ENCODE assay signal across 1 cellular context in genomic region chr17:17783825-17784598, GRCh38.
TF ChIP-seq lines count a peak whose summit lies in the region.

No MANE protein-coding gene starts in this region.

TF ChIP-seq in GM12878, 131 proteins besides CTCF, POLR2A, EP300 and RAD21 (continued from another document and continues in another):
- TF ChIP-seq, protein P1, sequence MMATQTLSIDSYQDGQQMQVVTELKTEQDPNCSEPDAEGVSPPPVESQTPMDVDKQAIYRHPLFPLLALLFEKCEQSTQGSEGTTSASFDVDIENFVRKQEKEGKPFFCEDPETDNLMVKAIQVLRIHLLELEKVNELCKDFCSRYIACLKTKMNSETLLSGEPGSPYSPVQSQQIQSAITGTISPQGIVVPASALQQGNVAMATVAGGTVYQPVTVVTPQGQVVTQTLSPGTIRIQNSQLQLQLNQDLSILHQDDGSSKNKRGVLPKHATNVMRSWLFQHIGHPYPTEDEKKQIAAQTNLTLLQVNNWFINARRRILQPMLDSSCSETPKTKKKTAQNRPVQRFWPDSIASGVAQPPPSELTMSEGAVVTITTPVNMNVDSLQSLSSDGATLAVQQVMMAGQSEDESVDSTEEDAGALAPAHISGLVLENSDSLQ (IDR thresholded peaks at IDR 0.05): peak; percentile 64
- TF ChIP-seq ZNF217 (IDR thresholded peaks at IDR 0.05) (no peak), ZNF274 (IDR thresholded peaks at IDR 0.05; ENCODE audit: insufficient read depth, insufficient read length) (no peak), STAT3 (IDR thresholded peaks at IDR 0.05; ENCODE audit: low read depth, low read length) (no peak), MXI1 (IDR thresholded peaks at IDR 0.05; ENCODE audit: low read depth, low read length) (no peak), FOXK2 (IDR thresholded peaks at IDR 0.05) (no peak), HSF1 (IDR thresholded peaks at IDR 0.05; ENCODE audit: low read depth, low read length) (no peak), RB1 (IDR thresholded peaks at IDR 0.05; ENCODE audit: borderline replicate concordance) (no peak), ATF2 (IDR thresholded peaks at IDR 0.05; ENCODE audit: low read length) (no peak), RELB (IDR thresholded peaks at IDR 0.05; ENCODE audit: low read depth) (no peak), HDAC6 (IDR thresholded peaks at IDR 0.05; ENCODE audit: unreplicated experiment) (peak; percentile 23), ZBTB33 (IDR thresholded peaks at IDR 0.05) (no peak), ZBTB11 (CRISPR knock-in tag; IDR thresholded peaks at IDR 0.05) (no peak), MAX (IDR thresholded peaks at IDR 0.05; ENCODE audit: low read depth, low read length) (no peak), HDGF (IDR thresholded peaks at IDR 0.05) (peak; percentile 46; the same call in 1 of the 2 replicates), MTA3 (IDR thresholded peaks at IDR 0.05; ENCODE audit: borderline replicate concordance, low read length) (no peak), YY1 (IDR thresholded peaks at IDR 0.05; ENCODE audit: low read depth, low read length) (no peak), JUNB (IDR thresholded peaks at IDR 0.05) (no peak), MTA2 (IDR thresholded peaks at IDR 0.05; ENCODE audit: low read depth) (peak; percentile 62), MEF2A (IDR thresholded peaks at IDR 0.05; ENCODE audit: insufficient read depth, low read depth, low read length) (no peak), TCF12 (IDR thresholded peaks at IDR 0.05; ENCODE audit: low read depth, low read length) (0 out of 2 replicates have a peak, but pooled peaks have one; percentile 28), POLR2AphosphoS2 (IDR thresholded peaks at IDR 0.05; ENCODE audit: low read depth, low read length) (no peak), NR2C1 (IDR thresholded peaks at IDR 0.05) (no peak), SMAD5 (IDR thresholded peaks at IDR 0.05; ENCODE audit: low read depth) (no peak), ATF3 (IDR thresholded peaks at IDR 0.05; ENCODE audit: borderline replicate concordance, extremely low read depth, low read depth, low read length) (no peak), NFYA (IDR thresholded peaks at IDR 0.05; ENCODE audit: borderline replicate concordance, low read depth, low read length) (no peak), SPI1 (IDR thresholded peaks at IDR 0.05; ENCODE audit: borderline replicate concordance, insufficient read depth, low read depth, low read length) (no peak), EZH2 (IDR thresholded peaks at IDR 0.05; ENCODE audit: borderline replicate concordance, control insufficient read depth, low read depth, low read length) (no peak), CBFB (IDR thresholded peaks at IDR 0.05; ENCODE audit: low read depth) (peak; percentile 28; the same call in 1 of the 2 replicates), STAT1 (conservative IDR thresholded peaks at IDR 0.05) (no peak), ZNF207 (IDR thresholded peaks at IDR 0.05; ENCODE audit: borderline replicate concordance) (no peak), BHLHE40 (IDR thresholded peaks at IDR 0.05; ENCODE audit: borderline replicate concordance in 1 of 2, low read depth in 2 of 2, low read length in 1 of 2) (0 out of 4 replicates have a peak, but pooled peaks of 1 of the 2 experiments have one; percentile 25)
- TF ChIP-seq, protein P2, sequence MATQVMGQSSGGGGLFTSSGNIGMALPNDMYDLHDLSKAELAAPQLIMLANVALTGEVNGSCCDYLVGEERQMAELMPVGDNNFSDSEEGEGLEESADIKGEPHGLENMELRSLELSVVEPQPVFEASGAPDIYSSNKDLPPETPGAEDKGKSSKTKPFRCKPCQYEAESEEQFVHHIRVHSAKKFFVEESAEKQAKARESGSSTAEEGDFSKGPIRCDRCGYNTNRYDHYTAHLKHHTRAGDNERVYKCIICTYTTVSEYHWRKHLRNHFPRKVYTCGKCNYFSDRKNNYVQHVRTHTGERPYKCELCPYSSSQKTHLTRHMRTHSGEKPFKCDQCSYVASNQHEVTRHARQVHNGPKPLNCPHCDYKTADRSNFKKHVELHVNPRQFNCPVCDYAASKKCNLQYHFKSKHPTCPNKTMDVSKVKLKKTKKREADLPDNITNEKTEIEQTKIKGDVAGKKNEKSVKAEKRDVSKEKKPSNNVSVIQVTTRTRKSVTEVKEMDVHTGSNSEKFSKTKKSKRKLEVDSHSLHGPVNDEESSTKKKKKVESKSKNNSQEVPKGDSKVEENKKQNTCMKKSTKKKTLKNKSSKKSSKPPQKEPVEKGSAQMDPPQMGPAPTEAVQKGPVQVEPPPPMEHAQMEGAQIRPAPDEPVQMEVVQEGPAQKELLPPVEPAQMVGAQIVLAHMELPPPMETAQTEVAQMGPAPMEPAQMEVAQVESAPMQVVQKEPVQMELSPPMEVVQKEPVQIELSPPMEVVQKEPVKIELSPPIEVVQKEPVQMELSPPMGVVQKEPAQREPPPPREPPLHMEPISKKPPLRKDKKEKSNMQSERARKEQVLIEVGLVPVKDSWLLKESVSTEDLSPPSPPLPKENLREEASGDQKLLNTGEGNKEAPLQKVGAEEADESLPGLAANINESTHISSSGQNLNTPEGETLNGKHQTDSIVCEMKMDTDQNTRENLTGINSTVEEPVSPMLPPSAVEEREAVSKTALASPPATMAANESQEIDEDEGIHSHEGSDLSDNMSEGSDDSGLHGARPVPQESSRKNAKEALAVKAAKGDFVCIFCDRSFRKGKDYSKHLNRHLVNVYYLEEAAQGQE (IDR thresholded peaks at IDR 0.05; ENCODE audit: low read depth, low read length): no peak
- TF ChIP-seq, protein P3, sequence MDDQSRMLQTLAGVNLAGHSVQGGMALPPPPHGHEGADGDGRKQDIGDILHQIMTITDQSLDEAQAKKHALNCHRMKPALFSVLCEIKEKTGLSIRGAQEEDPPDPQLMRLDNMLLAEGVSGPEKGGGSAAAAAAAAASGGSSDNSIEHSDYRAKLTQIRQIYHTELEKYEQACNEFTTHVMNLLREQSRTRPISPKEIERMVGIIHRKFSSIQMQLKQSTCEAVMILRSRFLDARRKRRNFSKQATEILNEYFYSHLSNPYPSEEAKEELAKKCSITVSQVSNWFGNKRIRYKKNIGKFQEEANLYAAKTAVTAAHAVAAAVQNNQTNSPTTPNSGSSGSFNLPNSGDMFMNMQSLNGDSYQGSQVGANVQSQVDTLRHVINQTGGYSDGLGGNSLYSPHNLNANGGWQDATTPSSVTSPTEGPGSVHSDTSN (IDR thresholded peaks at IDR 0.05; ENCODE audit: insufficient replicate concordance, low read depth, low read length): no peak
- TF ChIP-seq, protein P4, sequence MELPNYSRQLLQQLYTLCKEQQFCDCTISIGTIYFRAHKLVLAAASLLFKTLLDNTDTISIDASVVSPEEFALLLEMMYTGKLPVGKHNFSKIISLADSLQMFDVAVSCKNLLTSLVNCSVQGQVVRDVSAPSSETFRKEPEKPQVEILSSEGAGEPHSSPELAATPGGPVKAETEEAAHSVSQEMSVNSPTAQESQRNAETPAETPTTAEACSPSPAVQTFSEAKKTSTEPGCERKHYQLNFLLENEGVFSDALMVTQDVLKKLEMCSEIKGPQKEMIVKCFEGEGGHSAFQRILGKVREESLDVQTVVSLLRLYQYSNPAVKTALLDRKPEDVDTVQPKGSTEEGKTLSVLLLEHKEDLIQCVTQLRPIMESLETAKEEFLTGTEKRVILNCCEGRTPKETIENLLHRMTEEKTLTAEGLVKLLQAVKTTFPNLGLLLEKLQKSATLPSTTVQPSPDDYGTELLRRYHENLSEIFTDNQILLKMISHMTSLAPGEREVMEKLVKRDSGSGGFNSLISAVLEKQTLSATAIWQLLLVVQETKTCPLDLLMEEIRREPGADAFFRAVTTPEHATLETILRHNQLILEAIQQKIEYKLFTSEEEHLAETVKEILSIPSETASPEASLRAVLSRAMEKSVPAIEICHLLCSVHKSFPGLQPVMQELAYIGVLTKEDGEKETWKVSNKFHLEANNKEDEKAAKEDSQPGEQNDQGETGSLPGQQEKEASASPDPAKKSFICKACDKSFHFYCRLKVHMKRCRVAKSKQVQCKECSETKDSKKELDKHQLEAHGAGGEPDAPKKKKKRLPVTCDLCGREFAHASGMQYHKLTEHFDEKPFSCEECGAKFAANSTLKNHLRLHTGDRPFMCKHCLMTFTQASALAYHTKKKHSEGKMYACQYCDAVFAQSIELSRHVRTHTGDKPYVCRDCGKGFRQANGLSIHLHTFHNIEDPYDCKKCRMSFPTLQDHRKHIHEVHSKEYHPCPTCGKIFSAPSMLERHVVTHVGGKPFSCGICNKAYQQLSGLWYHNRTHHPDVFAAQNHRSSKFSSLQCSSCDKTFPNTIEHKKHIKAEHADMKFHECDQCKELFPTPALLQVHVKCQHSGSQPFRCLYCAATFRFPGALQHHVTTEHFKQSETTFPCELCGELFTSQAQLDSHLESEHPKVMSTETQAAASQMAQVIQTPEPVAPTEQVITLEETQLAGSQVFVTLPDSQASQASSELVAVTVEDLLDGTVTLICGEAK (IDR thresholded peaks at IDR 0.05; ENCODE audit: borderline replicate concordance): no peak
